ENCODE assay signal across 13 cellular contexts in the genomic region with DNA sequence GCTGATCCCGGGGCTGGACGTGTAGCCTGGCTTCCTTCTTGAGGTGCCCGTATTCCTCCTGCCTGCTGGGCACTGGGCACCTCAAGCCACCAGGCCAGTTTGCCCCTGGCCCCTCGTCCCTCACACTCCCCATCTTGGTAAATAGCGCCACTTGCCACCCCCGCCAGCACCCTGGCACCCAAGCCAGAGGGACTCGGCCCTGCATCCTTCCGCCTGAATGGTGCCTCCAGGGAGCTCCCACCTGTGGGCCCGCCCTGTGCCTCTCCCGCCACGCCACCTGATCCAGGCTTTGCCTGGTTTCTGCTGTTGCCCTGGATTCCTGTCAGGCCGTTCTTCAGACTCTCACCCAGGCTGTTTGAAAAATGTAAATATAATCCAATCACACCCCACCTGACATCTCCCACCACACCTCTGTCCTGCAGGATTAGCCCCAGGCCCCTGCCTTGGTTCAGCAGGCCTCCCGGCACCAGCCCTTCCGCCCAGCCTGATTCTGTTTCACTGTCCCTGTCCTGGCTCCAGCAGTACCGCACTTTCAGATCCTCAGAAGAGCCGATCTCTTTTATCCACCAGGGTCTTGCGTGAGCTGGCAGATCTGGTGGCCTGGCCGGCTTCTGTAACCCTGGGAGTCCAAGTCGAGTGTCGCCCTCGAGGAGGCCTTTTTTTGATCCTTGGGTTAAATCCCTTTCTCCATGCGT. TPM values are rescaled to one million over a fixed set of nuclear protein-coding genes. Genes with fewer than 3 reads are reported as not detected.
DNase-seq lines count a peak whose midpoint lies in the region; ATAC-seq and TF ChIP-seq lines count a peak whose summit lies in the region.
"Had no signal": no experiment of that assay in that cellular context is flagged by ENCODE, and none has a peak within 500 bp of the region (broad histone marks: within the 10 kb centered on the region; RNA-seq: fewer than 3 reads in every experiment).

No MANE protein-coding gene starts in this region.

- H3K36me3 ChIP-seq in left ventricle myocardium inferior (peaks cover 96% of the 10 kb centered on the region), hepatocyte (replicated peaks; ENCODE audit: insufficient read depth, low read depth) (no peaks in the 10 kb centered on the region), upper lobe of right lung (peaks cover 90% of the 10 kb centered on the region), stomach (peaks cover 66 to 100% (median 97%) of the 10 kb centered on the region in 4 donors)

- no peak overlapping the region for H3K27ac ChIP-seq in left ventricle myocardium inferior (replicated peaks)
- H3K27ac ChIP-seq in hepatocyte: peak overlapping the region; percentile 95
- no peak overlapping the region for H3K27ac ChIP-seq in upper lobe of right lung
- H3K27ac ChIP-seq in stomach: no peak overlapping the region
- H3K27ac ChIP-seq: C4-2B had no signal

- H3K4me3 ChIP-seq in left ventricle myocardium inferior (no peak overlapping the region), hepatocyte (no peak overlapping the region), upper lobe of right lung (no peak overlapping the region), stomach (no peak overlapping the region)

- intact Hi-C loops in left cardiac atrium (cut with DNase I) (no loop called here), left ventricle myocardium inferior (cut with micrococcal nuclease) (no loop called here), upper lobe of right lung (cut with DNase I) (no loop called here), stomach (cut with DNase I; ENCODE audit: low total_unique reads) (no loop called here)

- H3K4me3 Mint-ChIP-seq in osteocyte (ENCODE audit: unreplicated experiment): no peak overlapping the region

- no peaks in the 10 kb centered on the region for H3K9me2 ChIP-seq in hepatocyte (replicated peaks; ENCODE audit: insufficient read depth)

- H3K9me3 ChIP-seq in left ventricle myocardium inferior (replicated peaks): no peaks in the 10 kb centered on the region
- no peaks in the 10 kb centered on the region for H3K9me3 ChIP-seq in hepatocyte (ENCODE audit: low read depth)
- H3K9me3 ChIP-seq in upper lobe of right lung: no peaks in the 10 kb centered on the region
- no peaks in the 10 kb centered on the region for H3K9me3 ChIP-seq in stomach

- ATAC-seq in left cardiac atrium: no peak
- no peak for ATAC-seq in upper lobe of right lung

- H3K27me3 Mint-ChIP-seq in osteocyte (ENCODE audit: unreplicated experiment): no peaks in the 10 kb centered on the region

- no peak overlapping the region for H3K4me2 ChIP-seq in hepatocyte

- H3K36me3 Mint-ChIP-seq in osteocyte (ENCODE audit: unreplicated experiment): peaks cover 64% of the 10 kb centered on the region

- no peaks in the 10 kb centered on the region for H3K9me3 Mint-ChIP-seq in osteocyte (ENCODE audit: unreplicated experiment)

- no peaks in the 10 kb centered on the region for H3K79me2 ChIP-seq in hepatocyte

- no peak overlapping the region for H2AFZ ChIP-seq in hepatocyte

- TF ChIP-seq EP300 in stomach (IDR thresholded peaks at IDR 0.05): no peak

- DNase-seq in left cardiac atrium: peak; percentile 7
- DNase-seq in left ventricle myocardium inferior: no peak
- DNase-seq in hepatocyte (ENCODE audit: low spot score): no peak
- DNase-seq in osteocyte (ENCODE audit: extremely low spot score, unreplicated experiment): no peak
- peak; percentile 59 for DNase-seq in upper lobe of right lung
- DNase-seq in NCI-H748 (lab: John Stamatoyannopoulos, UW; ENCODE audit: unreplicated experiment): no peak
- DNase-seq in inferior parietal cortex (ENCODE audit: extremely low spot score): no peak
- DNase-seq in stomach: no peak
- DNase-seq: NCI-H1417; NCI-H2029 treated with DMSO at 0.1 percent for 48 hours; NCI-H526; NK-92 treated with Interleukin-12 subunit alpha and Interleukin-12 subunit beta, amount 100 ng/mL, for 24 hours had no signal

- H3K4me1 Mint-ChIP-seq in osteocyte (ENCODE audit: unreplicated experiment): peaks cover 16% of the 10 kb centered on the region

- TF ChIP-seq POLR2A in stomach (IDR thresholded peaks at IDR 0.05): no peak

- TF ChIP-seq CTCF in left ventricle myocardium inferior (IDR thresholded peaks at IDR 0.05; ENCODE audit: borderline replicate concordance) (no peak), hepatocyte (IDR thresholded peaks at IDR 0.05; ENCODE audit: poor library complexity) (no peak), osteocyte (IDR thresholded peaks at IDR 0.05) (no peak), upper lobe of right lung (IDR thresholded peaks at IDR 0.05) (no peak), stomach (IDR thresholded peaks at IDR 0.05) (no peak)

- no peaks in the 10 kb centered on the region for H3K27me3 ChIP-seq in left ventricle myocardium inferior (ENCODE audit: low read depth)
- no peaks in the 10 kb centered on the region for H3K27me3 ChIP-seq in hepatocyte
- no peaks in the 10 kb centered on the region for H3K27me3 ChIP-seq in upper lobe of right lung
- H3K27me3 ChIP-seq in stomach: no peaks in the 10 kb centered on the region

- WGBS in hepatocyte (ENCODE audit: low lambda C conversion rate, missing lambda C conversion rate): 90% methylated on average over 21 of the region's 22 CpGs
- WGBS in stomach, 5 donors: 91 to 93% (median 92%) methylated on average over 21 to 22 of the region's 22 CpGs

- H3K27ac Mint-ChIP-seq in osteocyte (ENCODE audit: unreplicated experiment): peak overlapping the region; percentile 27

- no peaks in the 10 kb centered on the region for H4K20me1 ChIP-seq in hepatocyte (ENCODE audit: insufficient read depth, poor library complexity, severe bottlenecking)

- peaks cover 7% of the 10 kb centered on the region for H3K4me1 ChIP-seq in left ventricle myocardium inferior
- H3K4me1 ChIP-seq in hepatocyte (ENCODE audit: insufficient read depth): peaks cover 4% of the 10 kb centered on the region
- H3K4me1 ChIP-seq in upper lobe of right lung: no peaks in the 10 kb centered on the region
- peaks cover 0 to 7% (median 2%) of the 10 kb centered on the region in 4 donors for H3K4me1 ChIP-seq in stomach

RNA-seq across cellular contexts. Expression of a gene that starts 33.8 kb away (rescaled TPM):
- 10 to 100 TPM; 54.6 to 58.9 TPM for total RNA-seq in left cardiac atrium
- 46.2 TPM for total RNA-seq in left ventricle myocardium inferior
- 58.2 and 59.7 TPM in 2 replicates for total RNA-seq in hepatocyte
- 48.4 and 51.3 TPM in 2 replicates for polyA plus RNA-seq in hepatocyte
- total RNA-seq in osteocyte: 83.3 and 86.1 TPM in 2 replicates
- 57.3 TPM for total RNA-seq in upper lobe of right lung
- total RNA-seq in stomach: 10 to 100 TPM; 11.1 to 92.0 (median 65.8) TPM
- polyA plus RNA-seq in stomach: 10 to 100 TPM; 24.5 to 40.0 (median 32.1) TPM

RNA-seq across cellular contexts. Expression of a gene that starts 59.0 kb away (rescaled TPM):
- total RNA-seq in left cardiac atrium (10 to 100 TPM; 12.5 to 26.3 TPM), left ventricle myocardium inferior (3.7 TPM), hepatocyte (21.9 and 22.3 TPM in 2 replicates), osteocyte (7.9 and 9.7 TPM in 2 replicates), upper lobe of right lung (0.98 TPM), stomach (1 to 10 TPM; 2.4 to 8.2 (median 4.1) TPM)
- polyA plus RNA-seq in hepatocyte (32.6 and 36.1 TPM in 2 replicates), stomach (1 to 10 TPM; 2.7 to 6.5 (median 3.7) TPM)

Comparison
In these comparisons a context has a peak if more than half of its experiments do, and no peak if none do; other contexts are left out.
1. DNase-seq: peak in left cardiac atrium (single experiment) and upper lobe of right lung (single experiment); none in left ventricle myocardium inferior (single experiment), hepatocyte (single experiment), osteocyte (single experiment), NCI-H748 (single experiment), inferior parietal cortex (single experiment) and stomach (single experiment).